Comparison of ENCODE assay signal across 1 cellular context in the genomic region with DNA sequence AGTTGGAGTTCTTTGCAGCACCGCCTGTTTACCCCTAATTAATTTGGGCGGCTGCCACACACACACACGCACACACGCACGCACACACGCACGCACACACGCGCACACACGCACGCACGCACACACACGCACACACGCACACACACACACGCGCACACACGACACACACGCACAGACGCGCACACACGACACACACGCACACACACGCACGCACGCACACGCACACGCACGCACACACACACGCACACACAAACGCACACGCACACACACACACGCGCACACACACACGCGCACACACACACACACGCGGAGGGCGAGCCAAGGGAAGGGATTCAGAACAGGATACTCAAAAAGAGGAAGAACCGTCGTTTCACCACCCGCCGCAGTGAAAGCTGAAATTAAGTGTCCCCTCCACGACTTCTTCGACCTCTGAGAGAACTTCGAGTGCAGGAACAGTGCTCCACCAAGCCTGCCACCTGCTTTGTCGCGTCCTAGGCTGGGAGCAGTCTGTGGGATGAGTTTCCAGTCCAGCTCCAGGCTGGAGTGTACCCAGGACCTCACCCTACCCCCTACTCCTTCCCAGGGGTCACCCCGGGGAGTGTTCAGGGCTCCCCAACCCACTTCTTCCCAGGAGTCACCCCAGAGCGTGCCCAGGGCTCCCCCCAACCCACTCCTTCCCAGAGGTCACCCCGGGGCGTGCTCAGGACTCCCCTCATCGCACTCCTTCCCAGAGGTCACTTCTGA.
TF ChIP-seq lines count a peak whose summit lies in the region.

No MANE protein-coding gene starts in this region.

TF ChIP-seq in IMR-90, 13 proteins besides CTCF, POLR2A, EP300 and RAD21:
- TF ChIP-seq, protein P1, sequence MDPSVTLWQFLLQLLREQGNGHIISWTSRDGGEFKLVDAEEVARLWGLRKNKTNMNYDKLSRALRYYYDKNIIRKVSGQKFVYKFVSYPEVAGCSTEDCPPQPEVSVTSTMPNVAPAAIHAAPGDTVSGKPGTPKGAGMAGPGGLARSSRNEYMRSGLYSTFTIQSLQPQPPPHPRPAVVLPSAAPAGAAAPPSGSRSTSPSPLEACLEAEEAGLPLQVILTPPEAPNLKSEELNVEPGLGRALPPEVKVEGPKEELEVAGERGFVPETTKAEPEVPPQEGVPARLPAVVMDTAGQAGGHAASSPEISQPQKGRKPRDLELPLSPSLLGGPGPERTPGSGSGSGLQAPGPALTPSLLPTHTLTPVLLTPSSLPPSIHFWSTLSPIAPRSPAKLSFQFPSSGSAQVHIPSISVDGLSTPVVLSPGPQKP (IDR thresholded peaks at IDR 0.05; ENCODE audit: borderline replicate concordance, low read depth, low read length), result no peak
- TF ChIP-seq RFX5 (IDR thresholded peaks at IDR 0.05; ENCODE audit: low read depth, low read length), result no peak
- no peak for TF ChIP-seq RCOR1 (IDR thresholded peaks at IDR 0.05; ENCODE audit: insufficient replicate concordance, low read length)
- TF ChIP-seq MAZ (IDR thresholded peaks at IDR 0.05; ENCODE audit: borderline replicate concordance, low read depth, low read length), result no peak
- TF ChIP-seq BHLHE40 (IDR thresholded peaks at IDR 0.05; ENCODE audit: low read depth, low read length), result no peak
- no peak for TF ChIP-seq MXI1 (IDR thresholded peaks at IDR 0.05; ENCODE audit: borderline replicate concordance, low read depth, low read length)
- TF ChIP-seq NFE2L2 (IDR thresholded peaks at IDR 0.05; ENCODE audit: low read depth, low read length), result no peak
- TF ChIP-seq, protein P2, sequence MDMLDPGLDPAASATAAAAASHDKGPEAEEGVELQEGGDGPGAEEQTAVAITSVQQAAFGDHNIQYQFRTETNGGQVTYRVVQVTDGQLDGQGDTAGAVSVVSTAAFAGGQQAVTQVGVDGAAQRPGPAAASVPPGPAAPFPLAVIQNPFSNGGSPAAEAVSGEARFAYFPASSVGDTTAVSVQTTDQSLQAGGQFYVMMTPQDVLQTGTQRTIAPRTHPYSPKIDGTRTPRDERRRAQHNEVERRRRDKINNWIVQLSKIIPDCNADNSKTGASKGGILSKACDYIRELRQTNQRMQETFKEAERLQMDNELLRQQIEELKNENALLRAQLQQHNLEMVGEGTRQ (IDR thresholded peaks at IDR 0.05; ENCODE audit: low read depth, low read length), result no peak
- TF ChIP-seq SMC3 (IDR thresholded peaks at IDR 0.05; ENCODE audit: low read depth, low read length), result no peak
- no peak for TF ChIP-seq MAFK (IDR thresholded peaks at IDR 0.05; ENCODE audit: low read depth, low read length)
